9 cellular contexts compared by ENCODE assay signal in genomic region chr4:24850669-24851068, GRCh38. TPM values are rescaled to one million over a fixed set of nuclear protein-coding genes. Genes with fewer than 3 reads are reported as not detected.
A peak's percentile ranks its signal among the peaks of the same experiment; 100 is the strongest.
DNase-seq lines count a peak whose midpoint lies in the region; ATAC-seq and TF ChIP-seq lines count a peak whose summit lies in the region.
"Had no signal": no experiment of that assay in that cellular context is flagged by ENCODE, and none has a peak within 500 bp of the region (broad histone marks: within the 10 kb centered on the region; RNA-seq: fewer than 3 reads in every experiment).

No MANE protein-coding gene starts in this region.

- H3K9me3 ChIP-seq in HCT116 (ENCODE audit: control insufficient read depth in 1 of 2, insufficient read depth in 1 of 2, low read depth in 1 of 2, low read length in 2 of 2) (no peaks in the 10 kb centered on the region), adrenal gland (replicated peaks in 1 of 3) (no peaks in the 10 kb centered on the region)
- H3K9me3 ChIP-seq: BE2C had no signal

- no peak for TF ChIP-seq RAD21 in HCT116 (IDR thresholded peaks at IDR 0.05; ENCODE audit: low read depth)

- H3K4me3 ChIP-seq in HCT116 (replicated peaks in 1 of 2; ENCODE audit: low read depth in 1 of 2, low read length in 2 of 2) = no peak overlapping the region
- no peak overlapping the region for H3K4me3 ChIP-seq in adrenal gland

- CTCF ChIA-PET in HCT116 (lab: Charles Lee) = no interaction called here

- intact Hi-C loops in HCT116 (cut with micrococcal nuclease) (no loop called here), adrenal gland (cut with DNase I) (no loop called here)

- H3K36me3 ChIP-seq in HCT116 (ENCODE audit: control insufficient read depth in 1 of 2, insufficient read depth in 2 of 2, low read length in 2 of 2) = no peaks in the 10 kb centered on the region
- H3K36me3 ChIP-seq in adrenal gland (replicated peaks in 1 of 2) = no peaks in the 10 kb centered on the region
- H3K36me3 ChIP-seq: BE2C had no signal

- H3K4me2 ChIP-seq in HCT116 (ENCODE audit: low read length) = peak overlapping the region; percentile 21; the same call in 1 of the 2 replicates

- POLR2A ChIA-PET in HCT116 (lab: Charles Lee) = no interaction called here

- no peak for ATAC-seq in HCT116
- no peak for ATAC-seq in GM19395 (IDR thresholded peaks at IDR 0.05; ENCODE audit: unreplicated experiment)

- H3K27ac ChIP-seq in HCT116 (ENCODE audit: low read depth, low read length) (no peak overlapping the region), adrenal gland (no peak overlapping the region)

- peak; percentile 83 for DNase-seq in A172 (ENCODE audit: low spot score)
- no peak for DNase-seq in HCT116 (ENCODE audit: low read depth, low spot score)
- DNase-seq in adrenal gland = peak in 4 of 7 donors; percentile 18 to 41 (median 32)
- peak; percentile 81 for DNase-seq in islet precursor cell
- DNase-seq in NCI-H526 treated with DMSO at 0.1 percent for 48 hours (lab: John Stamatoyannopoulos, UW) = no peak
- DNase-seq in NCI-H1092 (lab: John Stamatoyannopoulos, UW) = no peak
- DNase-seq in OCI-M2 (lab: John Stamatoyannopoulos, UW; ENCODE audit: unreplicated experiment) = no peak
- DNase-seq: BE2C had no signal

- no peaks in the 10 kb centered on the region for H3K9me2 ChIP-seq in HCT116 (ENCODE audit: insufficient read depth)

- H3K4me1 ChIP-seq in HCT116 (ENCODE audit: control insufficient read depth in 1 of 2, insufficient read depth in 2 of 2, low read length in 2 of 2) (peaks cover 0 to 8% of the 10 kb centered on the region in 2 experiments; a peak in 2 of 4 replicates), adrenal gland (replicated peaks in 1 of 2) (no peaks in the 10 kb centered on the region)
- H3K4me1 ChIP-seq: BE2C had no signal

- H3K27me3 ChIP-seq in HCT116 (ENCODE audit: insufficient read depth, low read length) (no peaks in the 10 kb centered on the region), adrenal gland (no peaks in the 10 kb centered on the region)
- H3K27me3 ChIP-seq: BE2C had no signal

- no peak overlapping the region for H2AFZ ChIP-seq in HCT116 (ENCODE audit: low read depth, low read length, poor library complexity, severe bottlenecking)

- TF ChIP-seq CTCF in HCT116 (IDR thresholded peaks at IDR 0.05 in 2 of 3, conservative IDR thresholded peaks at IDR 0.05 in 1 of 3; ENCODE audit: borderline replicate concordance in 1 of 3, insufficient read depth in 1 of 3, low read depth in 2 of 3, low read length in 2 of 3) = no peak
- TF ChIP-seq CTCF in adrenal gland (IDR thresholded peaks at IDR 0.05) = no peak

- BruUV-seq in HCT116 (replicated peaks; lab: Mats Ljungman, UMichigan) = no TSS peak

- no peak overlapping the region for H3K9ac ChIP-seq in HCT116 (ENCODE audit: low read length)

- no peaks in the 10 kb centered on the region for H4K20me1 ChIP-seq in HCT116 (ENCODE audit: insufficient read depth)

- WGBS in adrenal gland, 4 donors = 73 to 88% (median 80%) methylated on average over 1 of the region's 1 CpG

- RAD21 ChIA-PET in HCT116 (lab: Charles Lee; ENCODE audit: low non-redundant PET in 1 of 2, low total read pairs in 2 of 2, uncharacterized antibody in 2 of 2, unreplicated experiment in 2 of 2) = no interaction called here

- no peaks in the 10 kb centered on the region for H3K79me2 ChIP-seq in HCT116 (ENCODE audit: insufficient read depth, low read length)

- TF ChIP-seq POLR2A in HCT116 (IDR thresholded peaks at IDR 0.05; ENCODE audit: borderline replicate concordance, extremely low read depth, insufficient read depth, insufficient read length) = no peak
- no peak for TF ChIP-seq POLR2A in adrenal gland (IDR thresholded peaks at IDR 0.05)

TF ChIP-seq in HCT116, 20 proteins besides CTCF, POLR2A, EP300 and RAD21:
- no peak for TF ChIP-seq REST (IDR thresholded peaks at IDR 0.05; ENCODE audit: low read depth)
- no peak for TF ChIP-seq ATF3 (IDR thresholded peaks at IDR 0.05)
- TF ChIP-seq FOSL1 (IDR thresholded peaks at IDR 0.05; ENCODE audit: low read depth) = no peak
- TF ChIP-seq SRF (IDR thresholded peaks at IDR 0.05; ENCODE audit: low read depth) = no peak
- no peak for TF ChIP-seq EZH2 (IDR thresholded peaks at IDR 0.05)
- no peak for TF ChIP-seq POLR2AphosphoS5 (IDR thresholded peaks at IDR 0.05; ENCODE audit: low read depth, low read length)
TF ChIP-seq in HCT116: peak in this region for 0.

RNA-seq across cellular contexts. Expression of gene SOD3, which starts 55.3 kb away (rescaled TPM):
- total RNA-seq in A172 (2014; rRNA removed; shearing (Covaris generic)) = 1.9 and 2.7 TPM in 2 replicates
- 0.25 TPM for total RNA-seq in HCT116 (2021; ENCODE audit: unreplicated experiment)
- 0.04 TPM in 1 of 2 replicates, not detected in the other for polyA plus RNA-seq in HCT116 (2012)
- total RNA-seq in adrenal gland = 10 to 100 TPM in 7 of 8 donors, 1 to 10 TPM in 1; 6.7 to 55.6 (median 23.5) TPM
- 10 to 100 TPM in 1 of 3 donors, 1 to 10 TPM in 2; 7.5 to 25.3 (median 9.7) TPM for polyA plus RNA-seq in adrenal gland

Comparison
In these comparisons a context has a peak if more than half of its experiments do, and no peak if none do; other contexts are left out.
1. DNase-seq: peak in A172 (single experiment), adrenal gland (4 of 7) and islet precursor cell (single experiment); none in HCT116 (single experiment), NCI-H526 treated with DMSO at 0.1 percent for 48 hours (single experiment), NCI-H1092 (single experiment) and OCI-M2 (single experiment).